In genomic region chr2:232875256-232876070, GRCh38 we compare ENCODE assay signal across 8 cellular contexts. TPM values are rescaled to one million over a fixed set of nuclear protein-coding genes. Genes with fewer than 3 reads are reported as not detected.
DNase-seq lines count a peak whose midpoint lies in the region; ATAC-seq and TF ChIP-seq lines count a peak whose summit lies in the region.

No MANE protein-coding gene starts in this region.

- no peak for TF ChIP-seq CTCF in activated B cell treated with CpG ODN at 0.5 μM for 24 hours (IDR thresholded peaks at IDR 0.05)

- CTCF ChIA-PET in activated B cell treated with CpG ODN at 0.5 μM for 24 hours (lab: Charles Lee): no interaction called here

- peak overlapping the region; percentile 61 for H3K4me3 Mint-ChIP-seq in activated B cell treated with CpG ODN at 0.5 μM for 24 hours

- no peaks in the 10 kb centered on the region; the same call in 1 of the 2 replicates for H3K36me3 ChIP-seq in iPS DF 6.9 (ENCODE audit: control insufficient read depth, insufficient read depth, low read length)

- peaks cover 14% of the 10 kb centered on the region for H3K27me3 Mint-ChIP-seq in activated B cell treated with CpG ODN at 0.5 μM for 24 hours

- peaks cover 12% of the 10 kb centered on the region for H3K4me1 Mint-ChIP-seq in activated B cell treated with CpG ODN at 0.5 μM for 24 hours

- peaks cover 9% of the 10 kb centered on the region; the same call in 1 of the 2 replicates for H3K27me3 ChIP-seq in iPS DF 6.9 (ENCODE audit: control insufficient read depth, insufficient read depth, low read length)

- POLR2A ChIA-PET in activated B cell treated with CpG ODN at 0.5 μM for 24 hours (lab: Charles Lee): interaction anchor here (0.6 kb wide), 1 partner anchor 186 kb away, joined by 3 read pairs; no protein-coding TSS in a partner anchor

- no peak overlapping the region for H3K27ac ChIP-seq in iPS DF 6.9 (ENCODE audit: low read length)
- peak overlapping the region in 6 of 21 experiments; percentile 2 to 67 (median 40) for H3K27ac ChIP-seq in skin epidermis

- no peaks in the 10 kb centered on the region for H3K36me3 Mint-ChIP-seq in activated B cell treated with CpG ODN at 0.5 μM for 24 hours (ENCODE audit: low read depth)

- intact Hi-C loops in activated B cell treated with CpG ODN at 0.5 μM for 24 hours (cut with micrococcal nuclease): no loop called here

- WGBS in iPS DF 6.9 (ENCODE audit: insufficient coverage, insufficient read length): no CpG with 5 or more reads among the region's 30 CpGs

- ATAC-seq in activated B cell treated with CpG ODN at 0.5 μM for 24 hours (ENCODE audit: low read depth): no peak
- ATAC-seq in HG03354 (IDR thresholded peaks at IDR 0.05; ENCODE audit: poor library complexity, severe bottlenecking, unreplicated experiment): no peak
- ATAC-seq in GM19328 (IDR thresholded peaks at IDR 0.05; ENCODE audit: unreplicated experiment): no peak

- DNase-seq in NCI-H2081 (lab: John Stamatoyannopoulos, UW): peak; percentile 26 to 33
- no peak for DNase-seq in NCI-H2081 treated with DMSO at 0.1 percent for 48 hours (lab: John Stamatoyannopoulos, UW)
- no peak for DNase-seq in activated B cell treated with CpG ODN at 0.5 μM for 24 hours
- DNase-seq in iPS DF 6.9 (ENCODE audit: low read depth, low spot score): no peak
- DNase-seq in A172 (ENCODE audit: low spot score): no peak

- H3K9me3 Mint-ChIP-seq in activated B cell treated with CpG ODN at 0.5 μM for 24 hours: no peaks in the 10 kb centered on the region

- peak overlapping the region; percentile 25; the same call in 1 of the 2 replicates for H3K4me3 ChIP-seq in iPS DF 6.9 (ENCODE audit: low read length)
- peak overlapping the region; percentile 29 to 59 (median 42) for H3K4me3 ChIP-seq in skin epidermis

- H3K4me1 ChIP-seq in iPS DF 6.9 (ENCODE audit: control insufficient read depth, insufficient read depth, low read length): no peaks in the 10 kb centered on the region

- H3K9me3 ChIP-seq in iPS DF 6.9 (ENCODE audit: control insufficient read depth, insufficient read depth, low read length): no peaks in the 10 kb centered on the region

- H3K27ac Mint-ChIP-seq in activated B cell treated with CpG ODN at 0.5 μM for 24 hours: no peak overlapping the region

RNA-seq across cellular contexts. Expression of gene SNORC, which starts 5.4 kb away (rescaled TPM):
- 0.88 and 2.1 TPM in 2 replicates for total RNA-seq in activated B cell treated with CpG ODN at 0.5 μM for 24 hours
- 0.17 and 0.86 TPM in 2 replicates for total RNA-seq in A172 (2014; rRNA removed; shearing (Covaris generic))

Comparison
In these comparisons a context has a peak if more than half of its experiments do, and no peak if none do; other contexts are left out.
1. DNase-seq: peak in NCI-H2081 (2 of 2); none in NCI-H2081 treated with DMSO at 0.1 percent for 48 hours (single experiment), activated B cell treated with CpG ODN at 0.5 μM for 24 hours (single experiment), iPS DF 6.9 (single experiment) and A172 (single experiment).